ENCODE assay signal across 31 cellular contexts in the genomic region with DNA sequence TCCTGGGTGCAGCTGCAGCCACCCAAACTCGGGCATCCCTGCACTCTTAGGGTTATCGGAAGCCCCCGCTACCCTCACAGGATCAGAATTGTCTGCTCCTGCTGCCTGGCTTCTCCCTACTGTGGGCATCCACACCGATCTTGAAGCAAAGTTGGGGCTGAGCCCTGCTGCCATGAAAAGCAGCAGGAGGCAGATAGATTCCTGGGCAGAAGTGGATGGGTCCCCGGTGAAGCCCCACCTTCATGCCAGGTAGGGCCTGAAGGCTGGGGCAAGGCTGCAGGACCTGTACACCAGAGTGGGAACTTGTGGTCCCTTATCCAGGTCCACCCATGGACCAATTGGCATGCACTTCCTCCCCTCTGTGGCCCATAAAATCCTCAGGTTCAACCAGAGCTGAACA.
"Had no signal": no experiment of that assay in that cellular context is flagged by ENCODE, and none has a peak within 500 bp of the region (broad histone marks: within the 10 kb centered on the region; RNA-seq: fewer than 3 reads in every experiment).

No MANE protein-coding gene starts in this region.

- H3K4me1 ChIP-seq: adrenal gland, body of pancreas, breast epithelium had no signal

- H3K27ac ChIP-seq: adrenal gland, body of pancreas, brain microvascular endothelial cell, breast epithelium, VCaP had no signal

- H3K9me3 ChIP-seq: adrenal gland, body of pancreas, breast epithelium had no signal

- H3K27me3 ChIP-seq: adrenal gland, body of pancreas, brain microvascular endothelial cell, breast epithelium had no signal

- H3K4me3 ChIP-seq: adrenal gland, body of pancreas, breast epithelium had no signal

- H3K36me3 ChIP-seq: adrenal gland, brain microvascular endothelial cell, breast epithelium had no signal

- ATAC-seq: activated CD8-positive, alpha-beta T cell treated with anti-CD3 and anti-CD28 coated beads for 36 hours; activated naive CD4-positive, alpha-beta T cell treated with anti-CD3 and anti-CD28 coated beads, Interleukin-2, amount 50 U/mL, for 72 hours; activated T-cell treated with anti-CD3 and anti-CD28 coated beads, Interleukin-2, amount 50 U/mL, for 4 hours; activated T-cell treated with anti-CD3 and anti-CD28 coated beads, Interleukin-2, amount 50 U/mL, for 72 hours; activated T-helper 17 cell treated with anti-CD3 and anti-CD28 coated beads, Interleukin-2, amount 50 U/mL, for 72 hours; body of pancreas had no signal

- DNase-seq: activated B cell treated with CpG ODN at 0.5 μM for 24 hours; activated CD4-positive, alpha-beta memory T cell treated with anti-CD3 and anti-CD28 coated beads for 36 hours; activated CD4-positive, alpha-beta T cell treated with anti-CD3 and anti-CD28 coated beads for 4 hours; activated CD4-positive, alpha-beta T cell treated with anti-CD3 and anti-CD28 coated beads, Interleukin-2, amount 10 ng/mL, durations not matched to agents 24 days and 14 days; activated CD4-positive, alpha-beta T cell treated with anti-CD3 and anti-CD28 coated beads, Interleukin-2, amount 50 U/mL, for 1 hour; activated CD4-positive, alpha-beta T cell treated with anti-CD3 and anti-CD28 coated beads, Interleukin-2, amount 50 U/mL, for 4 hours; activated CD4-positive, CD25-positive, alpha-beta regulatory T cell treated with anti-CD3 and anti-CD28 coated beads, Interleukin-2, amount 50 U/mL, for 72 hours; activated CD8-positive, alpha-beta memory T cell treated with anti-CD3 and anti-CD28 coated beads, Interleukin-2, amount 50 U/mL, for 4 hours; activated CD8-positive, alpha-beta T cell treated with anti-CD3 and anti-CD28 coated beads for 36 hours; activated effector memory CD4-positive, alpha-beta T cell treated with anti-CD3 and anti-CD28 coated beads, Interleukin-2, amount 50 U/mL, for 16 hours; activated gamma-delta T cell treated with Interleukin-2 at 50 U/mL for 16 hours; activated naive CD4-positive, alpha-beta T cell; activated naive CD4-positive, alpha-beta T cell treated with anti-CD3 and anti-CD28 coated beads for 36 hours; activated naive CD4-positive, alpha-beta T cell treated with anti-CD3 and anti-CD28 coated beads, Interleukin-2, amount 50 U/mL, for 16 hours; activated naive CD8-positive, alpha-beta T cell treated with anti-CD3 and anti-CD28 coated beads for 36 hours; activated T-cell treated with anti-CD3 and anti-CD28 coated beads for 4 hours; activated T-cell treated with anti-CD3 and anti-CD28 coated beads, Interleukin-2, amount 50 U/mL, for 1 hour; activated T-cell treated with anti-CD3 and anti-CD28 coated beads, Interleukin-2, amount 50 U/mL, for 4 hours; activated T-cell treated with anti-CD3 and anti-CD28 coated beads, Interleukin-2, amount 50 U/mL, for 72 hours; adrenal gland; amniotic stem cell; body of pancreas; brain microvascular endothelial cell; central memory CD4-positive, alpha-beta T cell; T-helper 1 cell; T-helper 2 cell; T-helper 9 cell had no signal
